In the genomic region with DNA sequence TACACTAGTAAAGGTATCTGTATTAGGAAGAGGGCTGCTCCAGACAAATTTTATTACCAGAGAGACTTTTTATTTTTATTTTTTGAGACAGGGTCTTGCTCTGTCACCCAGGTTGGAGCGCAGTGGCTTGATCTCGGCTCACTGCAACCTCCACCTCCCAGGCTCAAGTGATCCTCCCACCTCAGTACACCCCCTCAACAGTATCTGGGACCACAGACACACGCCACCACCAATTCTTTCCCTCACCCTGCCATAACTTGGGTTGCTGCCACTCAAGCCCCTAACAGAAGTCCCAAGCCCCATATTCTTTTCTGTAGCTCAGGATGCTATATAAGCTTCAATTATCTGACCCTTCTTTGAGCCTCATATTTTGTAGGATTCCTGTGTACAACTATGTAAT, we compare ENCODE assay signal across 15 cellular contexts. TPM values are rescaled to one million over a fixed set of nuclear protein-coding genes. Genes with fewer than 3 reads are reported as not detected.
DNase-seq lines count a peak whose midpoint lies in the region; ATAC-seq, FAIRE-seq and TF ChIP-seq lines count a peak whose summit lies in the region.
"Had no signal": no experiment of that assay in that cellular context is flagged by ENCODE, and none has a peak within 500 bp of the region (broad histone marks: within the 10 kb centered on the region; RNA-seq: fewer than 3 reads in every experiment).

No MANE protein-coding gene starts in this region.

- no peaks in the 10 kb centered on the region for H3K27me3 Mint-ChIP-seq in stimulated activated naive CD8-positive, alpha-beta T cell treated with anti-CD3 and anti-CD28 coated beads, Interleukin-15, Interleukin-2, amounts not matched to agents 100 ng/mL and 50 ng/mL, for 24 hours
- H3K27me3 Mint-ChIP-seq in brain: no peaks in the 10 kb centered on the region
- H3K27me3 Mint-ChIP-seq in nephron (ENCODE audit: low read depth): no peaks in the 10 kb centered on the region

- ATAC-seq in stimulated activated naive CD8-positive, alpha-beta T cell treated with anti-CD3 and anti-CD28 coated beads, Interleukin-15, Interleukin-2, amounts not matched to agents 100 U/mL and 50 U/mL, for 24 hours: no peak
- ATAC-seq in HG02885 (IDR thresholded peaks at IDR 0.05; ENCODE audit: poor library complexity, unreplicated experiment): no peak

- TF ChIP-seq CTCF in brain (conservative IDR thresholded peaks at IDR 0.05): no peak
- TF ChIP-seq CTCF in nephron (IDR thresholded peaks at IDR 0.05; ENCODE audit: unreplicated experiment in 3 of 3): no peak

- H3K36me3 Mint-ChIP-seq in stimulated activated naive CD8-positive, alpha-beta T cell treated with anti-CD3 and anti-CD28 coated beads, Interleukin-15, Interleukin-2, amounts not matched to agents 100 ng/mL and 50 ng/mL, for 24 hours (ENCODE audit: low read depth): peaks cover 98% of the 10 kb centered on the region
- peaks cover 73% of the 10 kb centered on the region for H3K36me3 Mint-ChIP-seq in brain
- peaks cover 63% of the 10 kb centered on the region for H3K36me3 Mint-ChIP-seq in nephron (ENCODE audit: low read depth)

- peak overlapping the region; percentile 96 for H3K4me3 Mint-ChIP-seq in stimulated activated naive CD8-positive, alpha-beta T cell treated with anti-CD3 and anti-CD28 coated beads, Interleukin-15, Interleukin-2, amounts not matched to agents 100 ng/mL and 50 ng/mL, for 24 hours
- peak overlapping the region in 4 of 5 experiments; percentile 74 to 83 (median 78) for H3K4me3 Mint-ChIP-seq in brain
- peak overlapping the region in 2 of 3 experiments; percentile 14 to 21 for H3K4me3 Mint-ChIP-seq in nephron

- peaks cover 83% of the 10 kb centered on the region for H3K4me1 Mint-ChIP-seq in stimulated activated naive CD8-positive, alpha-beta T cell treated with anti-CD3 and anti-CD28 coated beads, Interleukin-15, Interleukin-2, amounts not matched to agents 100 ng/mL and 50 ng/mL, for 24 hours (ENCODE audit: low read depth)
- H3K4me1 Mint-ChIP-seq in brain (peaks cover 100% of the 10 kb centered on the region), nephron (peaks cover 88% of the 10 kb centered on the region)

- no peaks in the 10 kb centered on the region for H3K9me3 Mint-ChIP-seq in stimulated activated naive CD8-positive, alpha-beta T cell treated with anti-CD3 and anti-CD28 coated beads, Interleukin-15, Interleukin-2, amounts not matched to agents 100 ng/mL and 50 ng/mL, for 24 hours
- no peaks in the 10 kb centered on the region for H3K9me3 Mint-ChIP-seq in brain
- H3K9me3 Mint-ChIP-seq in nephron: no peaks in the 10 kb centered on the region

- DNase-seq in stimulated activated naive CD8-positive, alpha-beta T cell treated with anti-CD3 and anti-CD28 coated beads, Interleukin-15, Interleukin-2, amounts not matched to agents 100 U/mL and 50 U/mL, for 24 hours: no peak
- no peak for DNase-seq in frontal cortex (ENCODE audit: low spot score in 2 of 2)
- DNase-seq in NCI-H510A treated with DMSO at 0.1 percent for 48 hours (lab: John Stamatoyannopoulos, UW): no peak
- no peak for DNase-seq in GM19240 (ENCODE audit: insufficient read length, low spot score)
- DNase-seq: GOT3; kidney; NCI-H1694; stimulated activated naive CD4-positive, alpha-beta T cell treated with Interleukin-2 at 50 U/mL for 16 hours had no signal

- peak overlapping the region; percentile 98 for H3K27ac Mint-ChIP-seq in stimulated activated naive CD8-positive, alpha-beta T cell treated with anti-CD3 and anti-CD28 coated beads, Interleukin-15, Interleukin-2, amounts not matched to agents 100 ng/mL and 50 ng/mL, for 24 hours
- H3K27ac Mint-ChIP-seq in brain: peak overlapping the region in 4 of 5 experiments; percentile 1 to 87 (median 48)
- H3K27ac Mint-ChIP-seq in nephron: peak overlapping the region; percentile 70 to 73 (median 71)

- FAIRE-seq in frontal cortex (lab: Jason Lieb, UNC): no peak
- FAIRE-seq: endometrium, GM18507, kidney, small intestine had no signal

RNA-seq across cellular contexts. Expression of a gene that starts 6.9 kb away (rescaled TPM):
- 184 TPM for polyA plus RNA-seq in brain (ENCODE audit: insufficient read depth, low read depth, low replicate concordance)
- 32.6 TPM for total RNA-seq in frontal cortex

RNA-seq across cellular contexts. Expression of a gene that starts 23.3 kb away (rescaled TPM):
- 150 TPM for polyA plus RNA-seq in brain (ENCODE audit: insufficient read depth, low read depth, low replicate concordance)
- total RNA-seq in frontal cortex: 5.7 TPM

Comparison
In these comparisons a context has a peak if more than half of its experiments do, and no peak if none do; other contexts are left out.
1. H3K27ac Mint-ChIP-seq: peak in every context shown above with its lines; median percentile 98 in stimulated activated naive CD8-positive, alpha-beta T cell treated with anti-CD3 and anti-CD28 coated beads, Interleukin-15, Interleukin-2, amounts not matched to agents 100 ng/mL and 50 ng/mL, for 24 hours; 71 in nephron; 48 in brain.
2. H3K4me3 Mint-ChIP-seq: peak in every context shown above with its lines; median percentile 96 in stimulated activated naive CD8-positive, alpha-beta T cell treated with anti-CD3 and anti-CD28 coated beads, Interleukin-15, Interleukin-2, amounts not matched to agents 100 ng/mL and 50 ng/mL, for 24 hours; 78 in brain; 18 in nephron.